In the genomic region with DNA sequence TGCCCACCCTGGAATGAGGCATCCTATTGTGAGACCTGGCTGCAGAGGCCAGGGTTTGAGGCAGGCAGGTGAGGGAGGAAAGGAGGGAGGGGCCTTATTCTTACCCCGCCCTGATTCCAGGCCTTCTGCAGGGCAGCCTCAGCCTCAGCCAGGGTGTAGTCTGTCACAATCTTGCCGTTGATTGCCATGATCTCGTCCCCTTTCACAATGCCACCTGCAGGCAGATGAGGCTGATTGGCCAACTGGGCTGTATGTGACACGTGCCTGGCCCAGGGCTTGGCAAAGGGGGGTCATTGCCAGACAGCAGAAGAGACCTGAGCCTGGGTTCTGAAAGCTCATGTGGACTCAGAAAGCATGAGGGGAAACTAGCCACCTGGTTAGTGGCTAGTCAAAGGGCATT, we compare ENCODE assay signal across 19 cellular contexts. TPM values are rescaled to one million over a fixed set of nuclear protein-coding genes. Genes with fewer than 3 reads are reported as not detected.
DNase-seq lines count a peak whose midpoint lies in the region; ATAC-seq and TF ChIP-seq lines count a peak whose summit lies in the region.
"Had no signal": no experiment of that assay in that cellular context is flagged by ENCODE, and none has a peak within 500 bp of the region (broad histone marks: within the 10 kb centered on the region; RNA-seq: fewer than 3 reads in every experiment).

No MANE protein-coding gene starts in this region.

- DNase-seq in CD4-positive, CD25-positive, alpha-beta regulatory T cell = peak in 1 of 3 donors; percentile 19
- DNase-seq in HT-29 (ENCODE audit: low spot score) = peak; percentile 61
- peak; percentile 61 for DNase-seq in NCI-H510A treated with DMSO at 0.1 percent for 48 hours (lab: John Stamatoyannopoulos, UW)
- DNase-seq in endodermal cell = peak; percentile 73
- DNase-seq in dedifferentiated amniotic fluid mesenchymal stem cell (ENCODE audit: extremely low spot score) = no peak
- DNase-seq in putamen (ENCODE audit: low spot score) = no peak
- DNase-seq: activated T-cell treated with anti-CD3 and anti-CD28 coated beads for 4 hours; anterior cingulate cortex; NCI-H1048; stimulated activated CD4-positive, alpha-beta T cell treated with anti-CD3 and anti-CD28 coated beads, Interleukin-4, amount 100 ng/mL, for 24 hours; stomach had no signal

- no peak for TF ChIP-seq CTCF in endodermal cell (conservative IDR thresholded peaks at IDR 0.05)

- no peaks in the 10 kb centered on the region for H3K36me3 ChIP-seq in CD4-positive, CD25-positive, alpha-beta regulatory T cell (ENCODE audit: control insufficient read depth, insufficient read depth, low read length)
- no peaks in the 10 kb centered on the region for H3K36me3 ChIP-seq in endodermal cell (ENCODE audit: control insufficient read depth, insufficient read depth, low read length)
- H3K36me3 ChIP-seq: stomach had no signal

- peaks cover 4% of the 10 kb centered on the region for H3K27me3 Mint-ChIP-seq in CD4-positive, CD25-positive, alpha-beta regulatory T cell
- H3K27me3 Mint-ChIP-seq in endodermal cell (ENCODE audit: insufficient read depth) = peaks cover 23% of the 10 kb centered on the region

- H3K4me3 ChIP-seq in CD4-positive, CD25-positive, alpha-beta regulatory T cell (ENCODE audit: low read depth, low read length) = no peak overlapping the region
- no peak overlapping the region for H3K4me3 ChIP-seq in endodermal cell (ENCODE audit: low read length)
- H3K4me3 ChIP-seq: dorsolateral prefrontal cortex, stomach had no signal

- no peaks in the 10 kb centered on the region for H3K9me3 Mint-ChIP-seq in CD4-positive, CD25-positive, alpha-beta regulatory T cell
- H3K9me3 Mint-ChIP-seq in endodermal cell = no peaks in the 10 kb centered on the region

- H3K27ac ChIP-seq in CD4-positive, CD25-positive, alpha-beta regulatory T cell (ENCODE audit: insufficient read depth, low read length, poor library complexity, severe bottlenecking) = no peak overlapping the region
- no peak overlapping the region for H3K27ac ChIP-seq in endodermal cell (ENCODE audit: low read depth, low read length)
- H3K27ac ChIP-seq: stomach had no signal

- no peaks in the 10 kb centered on the region for H3K4me1 Mint-ChIP-seq in CD4-positive, CD25-positive, alpha-beta regulatory T cell
- H3K4me1 Mint-ChIP-seq in endodermal cell = no peaks in the 10 kb centered on the region

- H3K4me1 ChIP-seq in CD4-positive, CD25-positive, alpha-beta regulatory T cell (ENCODE audit: control insufficient read depth, insufficient read depth, low read length, poor library complexity, severe bottlenecking) = no peaks in the 10 kb centered on the region
- H3K4me1 ChIP-seq in endodermal cell (ENCODE audit: control insufficient read depth, insufficient read depth, low read length) = no peaks in the 10 kb centered on the region
- H3K4me1 ChIP-seq: stomach had no signal

- H3K9ac ChIP-seq in endodermal cell (ENCODE audit: extremely low read depth, low read length, poor library complexity, severe bottlenecking) = no peak overlapping the region

- no peak overlapping the region for H3K4me3 Mint-ChIP-seq in CD4-positive, CD25-positive, alpha-beta regulatory T cell
- H3K4me3 Mint-ChIP-seq in endodermal cell = no peak overlapping the region

- H3K36me3 Mint-ChIP-seq in CD4-positive, CD25-positive, alpha-beta regulatory T cell = no peaks in the 10 kb centered on the region
- no peaks in the 10 kb centered on the region for H3K36me3 Mint-ChIP-seq in endodermal cell (ENCODE audit: low read depth)

- 53 to 60% methylated on average over 2 to 4 of the region's 4 CpGs for WGBS in endodermal cell (ENCODE audit: insufficient coverage in 1 of 2, insufficient read length in 1 of 2), 2 experiments

- no peaks in the 10 kb centered on the region for H3K27me3 ChIP-seq in CD4-positive, CD25-positive, alpha-beta regulatory T cell (ENCODE audit: control insufficient read depth, insufficient read depth, low read length)
- H3K27me3 ChIP-seq in endodermal cell (ENCODE audit: control insufficient read depth, insufficient read depth, low read length, poor library complexity, severe bottlenecking) = no peaks in the 10 kb centered on the region
- H3K27me3 ChIP-seq: dorsolateral prefrontal cortex had no signal

- H3K9me3 ChIP-seq in CD4-positive, CD25-positive, alpha-beta regulatory T cell (ENCODE audit: control insufficient read depth in 2 of 2, low read length in 2 of 2) = no peaks in the 10 kb centered on the region
- no peaks in the 10 kb centered on the region for H3K9me3 ChIP-seq in endodermal cell (ENCODE audit: control insufficient read depth, low read length)
- H3K9me3 ChIP-seq: stomach had no signal

- no peak overlapping the region for H3K27ac Mint-ChIP-seq in CD4-positive, CD25-positive, alpha-beta regulatory T cell
- no peak overlapping the region for H3K27ac Mint-ChIP-seq in endodermal cell

- peak; percentile 9 to 24 for ATAC-seq in CD4-positive, CD25-positive, alpha-beta regulatory T cell (ENCODE audit: low read depth in 2 of 2)
- ATAC-seq in GM19455 (IDR thresholded peaks at IDR 0.05; ENCODE audit: unreplicated experiment) (no peak), HG02885 (IDR thresholded peaks at IDR 0.05; ENCODE audit: poor library complexity, unreplicated experiment) (no peak)

RNA-seq across cellular contexts. Expression of a gene that starts 21.4 kb away (rescaled TPM):
- not detected for total RNA-seq in CD4-positive, CD25-positive, alpha-beta regulatory T cell
- not detected for polyA plus RNA-seq in CD4-positive, CD25-positive, alpha-beta regulatory T cell
- 0.08 and 0.52 TPM in 2 replicates for total RNA-seq in HT-29 (2014; rRNA removed; shearing (Covaris generic))
- under 1 TPM in 1 of 2 donors, not detected in 1; 0.55 TPM for total RNA-seq in endodermal cell
- 4.5 TPM for polyA plus RNA-seq in endodermal cell (2013, experiment 1 of 2)
- 3.9 TPM for polyA plus RNA-seq in endodermal cell (2013, experiment 2 of 2)
- total RNA-seq: fibroblast of villous mesenchyme, myocyte, renal cortical epithelial cell had no signal
- polyA plus RNA-seq: keratinocyte had no signal

RNA-seq across cellular contexts. Expression of a gene that starts 46.2 kb away (rescaled TPM):
- total RNA-seq in CD4-positive, CD25-positive, alpha-beta regulatory T cell = not detected
- not detected for polyA plus RNA-seq in CD4-positive, CD25-positive, alpha-beta regulatory T cell
- total RNA-seq in HT-29 (2014; rRNA removed; shearing (Covaris generic)) = 78.0 and 86.2 TPM in 2 replicates
- 1 to 10 TPM; 1.5 to 2.8 TPM for total RNA-seq in endodermal cell
- polyA plus RNA-seq in endodermal cell (2013, experiment 1 of 2) = 1.00 TPM
- 0.99 TPM for polyA plus RNA-seq in endodermal cell (2013, experiment 2 of 2)
- total RNA-seq: fibroblast of villous mesenchyme, G401, myocyte had no signal
- polyA plus RNA-seq: keratinocyte had no signal

RNA-seq across cellular contexts. Expression of a gene that starts 49.0 kb away (rescaled TPM):
- total RNA-seq in CD4-positive, CD25-positive, alpha-beta regulatory T cell = not detected
- not detected for polyA plus RNA-seq in CD4-positive, CD25-positive, alpha-beta regulatory T cell
- total RNA-seq in HT-29 (2014; rRNA removed; shearing (Covaris generic)) = not detected in 2 replicates
- total RNA-seq in endodermal cell = under 1 TPM; 0.33 to 0.55 TPM
- polyA plus RNA-seq in endodermal cell (2013, experiment 1 of 2) = 0.39 TPM
- polyA plus RNA-seq in endodermal cell (2013, experiment 2 of 2) = 0.50 TPM
- total RNA-seq: fibroblast of villous mesenchyme, G401, renal cortical epithelial cell, stomach had no signal
- polyA plus RNA-seq: keratinocyte, stomach had no signal

Comparison
In these comparisons a context has a peak if more than half of its experiments do, and no peak if none do; other contexts are left out.
1. ATAC-seq: peak in CD4-positive, CD25-positive, alpha-beta regulatory T cell (2 of 2); none in GM19455 (single experiment) and HG02885 (single experiment).
2. DNase-seq: peak in HT-29 (single experiment), NCI-H510A treated with DMSO at 0.1 percent for 48 hours (single experiment) and endodermal cell (single experiment); none in dedifferentiated amniotic fluid mesenchymal stem cell (single experiment) and putamen (single experiment).
3. RNA of a gene that starts 46.2 kb away (total RNA-seq): 78.0 to 86.2 TPM in HT-29; 1.5 to 2.8 TPM in endodermal cell and not detected in CD4-positive, CD25-positive, alpha-beta regulatory T cell (single experiment); every median in the first group is over 10 times any median in the second.